Comparison of ENCODE assay signal across 16 cellular contexts in the genomic region with DNA sequence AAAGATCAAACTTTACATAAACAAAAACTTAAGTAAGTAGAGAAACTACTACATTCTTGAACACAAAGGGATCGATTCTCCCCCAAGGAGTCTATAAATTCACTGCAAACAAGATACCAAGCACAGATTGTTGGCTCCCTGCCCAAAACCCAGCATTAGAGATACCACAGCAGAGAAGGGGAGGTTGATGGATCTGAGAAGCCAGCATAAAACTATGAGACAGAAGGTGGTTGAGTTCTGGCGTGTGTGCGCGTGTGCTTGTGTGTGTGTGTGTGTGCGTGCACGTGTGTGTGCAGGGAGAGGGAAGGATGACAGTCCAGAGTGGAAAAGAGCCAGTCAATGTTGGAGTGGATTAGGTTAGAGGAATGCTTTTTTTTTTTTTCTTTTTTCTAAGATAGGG.
DNase-seq lines count a peak whose midpoint lies in the region; ATAC-seq lines count a peak whose summit lies in the region.
"Had no signal": no experiment of that assay in that cellular context is flagged by ENCODE, and none has a peak within 500 bp of the region (broad histone marks: within the 10 kb centered on the region; RNA-seq: fewer than 3 reads in every experiment).

No MANE protein-coding gene starts in this region.

- ATAC-seq in GM21825 (IDR thresholded peaks at IDR 0.05; ENCODE audit: unreplicated experiment), result no peak
- ATAC-seq: left colon; stimulated activated naive CD8-positive, alpha-beta T cell treated with anti-CD3 and anti-CD28 coated beads, Interleukin-15, Interleukin-2, amounts not matched to agents 100 U/mL and 50 U/mL, for 24 hours; T-helper 17 cell had no signal

- DNase-seq in NCI-H2196 (lab: John Stamatoyannopoulos, UW; ENCODE audit: unreplicated experiment) (peak; percentile 35), NCI-H2196 treated with DMSO at 0.1 percent for 48 hours (lab: John Stamatoyannopoulos, UW; ENCODE audit: unreplicated experiment) (no peak), NCI-H1092 (lab: John Stamatoyannopoulos, UW) (peak; percentile 12), NCI-H69 (lab: John Stamatoyannopoulos, UW) (peak; percentile 63), mucosa of gallbladder (ENCODE audit: low spot score) (peak; percentile 34), KG1 (lab: John Stamatoyannopoulos, UW) (no peak), RKO (ENCODE audit: low spot score) (no peak)
- DNase-seq: amniotic stem cell; hippocampal formation; left colon; NCI-H1930; SHP77; stimulated activated CD4-positive, alpha-beta T cell treated with anti-CD3 and anti-CD28 coated beads, Interleukin-15, amount 100 ng/mL, for 24 hours; stimulated activated naive CD8-positive, alpha-beta T cell treated with anti-CD3 and anti-CD28 coated beads, Interleukin-15, Interleukin-2, amounts not matched to agents 100 U/mL and 50 U/mL, for 24 hours; T-helper 17 cell had no signal

Comparison
In these comparisons a context has a peak if more than half of its experiments do, and no peak if none do; other contexts are left out.
1. DNase-seq: peak in NCI-H2196 (single experiment), NCI-H1092 (single experiment), NCI-H69 (single experiment) and mucosa of gallbladder (single experiment); none in NCI-H2196 treated with DMSO at 0.1 percent for 48 hours (single experiment), KG1 (single experiment) and RKO (single experiment).